In genomic region chr14:56490379-56490778, GRCh38 we compare ENCODE assay signal across 8 cellular contexts.
A peak's percentile ranks its signal among the peaks of the same experiment; 100 is the strongest.
DNase-seq lines count a peak whose midpoint lies in the region; TF ChIP-seq lines count a peak whose summit lies in the region.

No MANE protein-coding gene starts in this region.

- H4K20me1 ChIP-seq in OCI-LY1 (ENCODE audit: insufficient read depth, low read length) (no peaks in the 10 kb centered on the region), osteoblast (ENCODE audit: insufficient read depth, low read length) (no peaks in the 10 kb centered on the region)

- H3K9me3 ChIP-seq in OCI-LY1 (ENCODE audit: low read length) (no peaks in the 10 kb centered on the region), osteoblast (ENCODE audit: low read depth, low read length) (no peaks in the 10 kb centered on the region), suprapubic skin (no peaks in the 10 kb centered on the region), MG63 (no peaks in the 10 kb centered on the region)

- no peaks in the 10 kb centered on the region for H3K9me3 Mint-ChIP-seq in endothelial cell (ENCODE audit: unreplicated experiment)

- H3K36me3 Mint-ChIP-seq in endothelial cell (ENCODE audit: low read depth, unreplicated experiment) = no peaks in the 10 kb centered on the region

- H3K27me3 ChIP-seq in OCI-LY1 (ENCODE audit: insufficient read depth, low read length) (no peaks in the 10 kb centered on the region), osteoblast (ENCODE audit: insufficient read depth, low read length) (peaks cover 10% of the 10 kb centered on the region), suprapubic skin (no peaks in the 10 kb centered on the region), MG63 (no peaks in the 10 kb centered on the region)

- TF ChIP-seq POLR2A in suprapubic skin (IDR thresholded peaks at IDR 0.05) = no peak

- H3K4me2 ChIP-seq in OCI-LY1 (ENCODE audit: low read length) = no peak overlapping the region
- no peak overlapping the region for H3K4me2 ChIP-seq in osteoblast (ENCODE audit: insufficient read depth, low read length)

- H3K9ac ChIP-seq in OCI-LY1 (ENCODE audit: low read length) = no peak overlapping the region

- H3K27ac ChIP-seq in C4-2B = no peak overlapping the region
- no peak overlapping the region for H3K27ac ChIP-seq in OCI-LY1 (ENCODE audit: low read depth, low read length, poor library complexity, severe bottlenecking)
- no peak overlapping the region for H3K27ac ChIP-seq in osteoblast (ENCODE audit: low read depth, low read length)
- H3K27ac ChIP-seq in suprapubic skin = no peak overlapping the region

- no peak overlapping the region for H3K4me3 Mint-ChIP-seq in endothelial cell (ENCODE audit: unreplicated experiment)

- no peaks in the 10 kb centered on the region for H3K9me2 ChIP-seq in OCI-LY1 (ENCODE audit: low read depth, low read length)

- TF ChIP-seq EP300 in suprapubic skin (IDR thresholded peaks at IDR 0.05) = no peak

- no peak overlapping the region for H3K27ac Mint-ChIP-seq in endothelial cell (ENCODE audit: unreplicated experiment)

- peaks cover 8% of the 10 kb centered on the region for H3K4me1 Mint-ChIP-seq in endothelial cell (ENCODE audit: unreplicated experiment)

- H3K4me3 ChIP-seq in OCI-LY1 (ENCODE audit: low read depth, low read length, poor library complexity, severe bottlenecking) (no peak overlapping the region), osteoblast (ENCODE audit: insufficient read depth, low read length) (no peak overlapping the region), suprapubic skin (no peak overlapping the region), MG63 (no peak overlapping the region)

- no peaks in the 10 kb centered on the region for H3F3A ChIP-seq in OCI-LY1 (ENCODE audit: insufficient read depth, low read length)

- DNase-seq in HS-5 (ENCODE audit: low read depth) = peak; percentile 23
- DNase-seq in endothelial cell (ENCODE audit: low spot score) = no peak
- DNase-seq in osteoblast (ENCODE audit: insufficient read length, low spot score, missing footprints) = no peak
- DNase-seq in suprapubic skin (ENCODE audit: low spot score in 2 of 2) = no peak
- DNase-seq in activated CD4-positive, CD25-positive, alpha-beta regulatory T cell treated with anti-CD3 and anti-CD28 coated beads, Interleukin-2, amount 50 U/mL, for 72 hours = no peak
- DNase-seq in MG63 = no peak

- no peaks in the 10 kb centered on the region for H3K27me3 Mint-ChIP-seq in endothelial cell (ENCODE audit: unreplicated experiment)

- H3K79me2 ChIP-seq in OCI-LY1 (ENCODE audit: insufficient read depth, low read length) (no peaks in the 10 kb centered on the region), osteoblast (ENCODE audit: insufficient read depth, low read length) (no peaks in the 10 kb centered on the region)

- H3K4me1 ChIP-seq in OCI-LY1 (ENCODE audit: insufficient read depth, low read length, severe bottlenecking) (no peaks in the 10 kb centered on the region), osteoblast (ENCODE audit: insufficient read depth, low read length) (peaks cover 14% of the 10 kb centered on the region), suprapubic skin (peaks cover 11% of the 10 kb centered on the region)

- TF ChIP-seq CTCF in C4-2B (conservative IDR thresholded peaks at IDR 0.05) (peak; percentile 41), OCI-LY1 (IDR thresholded peaks at IDR 0.05; ENCODE audit: low read length) (peak; percentile 44), endothelial cell (IDR thresholded peaks at IDR 0.05; ENCODE audit: unreplicated experiment) (peak; percentile 75), osteoblast (IDR thresholded peaks at IDR 0.05; ENCODE audit: extremely low read depth, low read depth, low read length) (peak; percentile 60), suprapubic skin (IDR thresholded peaks at IDR 0.05) (peak in 1 of 2 donors; percentile 37)

- H3K36me3 ChIP-seq in OCI-LY1 (ENCODE audit: insufficient read depth, low read length) (no peaks in the 10 kb centered on the region), osteoblast (ENCODE audit: insufficient read depth, low read length) (no peaks in the 10 kb centered on the region), suprapubic skin (no peaks in the 10 kb centered on the region), MG63 (no peaks in the 10 kb centered on the region)

- no peak overlapping the region for H2AFZ ChIP-seq in OCI-LY1 (ENCODE audit: low read length)
- H2AFZ ChIP-seq in osteoblast (ENCODE audit: low read length) = no peak overlapping the region

- WGBS in suprapubic skin = 11% methylated on average over 3 of the region's 3 CpGs
